ENCODE assay signal across 1 cellular context in genomic region chr1:56569661-56570060, GRCh38.
TF ChIP-seq lines count a peak whose summit lies in the region.

No MANE protein-coding gene starts in this region.

TF ChIP-seq in HepG2, 621 proteins besides CTCF, POLR2A, EP300 and RAD21 (continued from another document):
- TF ChIP-seq ZBTB2 (CRISPR knock-in tag; IDR thresholded peaks at IDR 0.05; ENCODE audit: low read depth): no peak
- TF ChIP-seq ZGPAT (CRISPR knock-in tag; IDR thresholded peaks at IDR 0.05): peak; percentile 77
- 0 out of 2 replicates have a peak, but pooled peaks have one; percentile 52 for TF ChIP-seq CBFB (CRISPR knock-in tag; IDR thresholded peaks at IDR 0.05)
- TF ChIP-seq ZNF792 (CRISPR knock-in tag; IDR thresholded peaks at IDR 0.05): peak; percentile 68; the same call in 1 of the 2 replicates
- peak; percentile 82 for TF ChIP-seq IKZF5 (CRISPR knock-in tag; IDR thresholded peaks at IDR 0.05)
- TF ChIP-seq MAF1 (CRISPR knock-in tag; IDR thresholded peaks at IDR 0.05; ENCODE audit: borderline replicate concordance): no peak
- peak; percentile 77; the same call in 1 of the 2 replicates for TF ChIP-seq MED13 (CRISPR knock-in tag; IDR thresholded peaks at IDR 0.05)
- no peak for TF ChIP-seq BATF2 (CRISPR knock-in tag; IDR thresholded peaks at IDR 0.05)
- no peak for TF ChIP-seq THAP7 (CRISPR knock-in tag; IDR thresholded peaks at IDR 0.05)
- peak; percentile 61 for TF ChIP-seq KAT8 (CRISPR knock-in tag; IDR thresholded peaks at IDR 0.05)
- no peak for TF ChIP-seq KLF15 (CRISPR knock-in tag; IDR thresholded peaks at IDR 0.05; ENCODE audit: borderline replicate concordance)
- TF ChIP-seq ZNF530 (CRISPR knock-in tag; IDR thresholded peaks at IDR 0.05; ENCODE audit: low read depth): no peak
- TF ChIP-seq ZNF790 (CRISPR knock-in tag; IDR thresholded peaks at IDR 0.05; ENCODE audit: borderline replicate concordance): no peak
- no peak for TF ChIP-seq DMTF1 (CRISPR knock-in tag; IDR thresholded peaks at IDR 0.05)
- TF ChIP-seq NR3C1 (CRISPR knock-in tag; IDR thresholded peaks at IDR 0.05): no peak
- no peak for TF ChIP-seq NFATC3 (CRISPR knock-in tag; IDR thresholded peaks at IDR 0.05)
- TF ChIP-seq ZNF275 (CRISPR knock-in tag; IDR thresholded peaks at IDR 0.05; ENCODE audit: borderline replicate concordance): peak; percentile 35; the same call in 1 of the 2 replicates
- no peak for TF ChIP-seq ZNF121 (CRISPR knock-in tag; IDR thresholded peaks at IDR 0.05)
- TF ChIP-seq NFRKB (IDR thresholded peaks at IDR 0.05): no peak
- TF ChIP-seq ZMAT3 (CRISPR knock-in tag; conservative IDR thresholded peaks at IDR 0.05): no peak
- TF ChIP-seq HNRNPLL (IDR thresholded peaks at IDR 0.05; ENCODE audit: low read depth, low read length, poor library complexity, severe bottlenecking): no peak
- TF ChIP-seq ZNF770 (CRISPR knock-in tag; IDR thresholded peaks at IDR 0.05): peak; percentile 93
- peak; percentile 79 for TF ChIP-seq ELF3 (CRISPR knock-in tag; IDR thresholded peaks at IDR 0.05)
- TF ChIP-seq HOXA3 (CRISPR knock-in tag; IDR thresholded peaks at IDR 0.05): peak; percentile 81
- TF ChIP-seq ZNF317 (CRISPR knock-in tag; IDR thresholded peaks at IDR 0.05): 0 out of 2 replicates have a peak, but pooled peaks have one; percentile 46
- no peak for TF ChIP-seq ZNF350 (CRISPR knock-in tag; IDR thresholded peaks at IDR 0.05; ENCODE audit: borderline replicate concordance, low read depth)
- TF ChIP-seq MBD4 (IDR thresholded peaks at IDR 0.05; ENCODE audit: borderline replicate concordance, low read length): no peak
- TF ChIP-seq RFX5 (IDR thresholded peaks at IDR 0.05; ENCODE audit: low read depth, low read length): no peak
- TF ChIP-seq ZNF781 (CRISPR knock-in tag; IDR thresholded peaks at IDR 0.05; ENCODE audit: borderline replicate concordance, not compliant biosample characterization): no peak
- no peak for TF ChIP-seq MBNL3 (CRISPR knock-in tag; conservative IDR thresholded peaks at IDR 0.05)
- TF ChIP-seq HMG20A (CRISPR knock-in tag; IDR thresholded peaks at IDR 0.05; ENCODE audit: borderline replicate concordance): peak; percentile 91
- peak; percentile 21; the same call in 1 of the 2 replicates for TF ChIP-seq GMEB1 (CRISPR knock-in tag; IDR thresholded peaks at IDR 0.05; ENCODE audit: borderline replicate concordance)
- peak; percentile 90; the same call in 1 of the 2 replicates for TF ChIP-seq CBX5 (CRISPR knock-in tag; IDR thresholded peaks at IDR 0.05; ENCODE audit: borderline replicate concordance)
- no peak for TF ChIP-seq ZNF607 (CRISPR knock-in tag; IDR thresholded peaks at IDR 0.05; ENCODE audit: borderline replicate concordance)
